In genomic region chr4:183329244-183329643, GRCh38 we compare ENCODE assay signal across 21 cellular contexts. TPM values are rescaled to one million over a fixed set of nuclear protein-coding genes. Genes with fewer than 3 reads are reported as not detected.
A peak's percentile ranks its signal among the peaks of the same experiment; 100 is the strongest.
DNase-seq lines count a peak whose midpoint lies in the region; ATAC-seq, FAIRE-seq and TF ChIP-seq lines count a peak whose summit lies in the region.
"Had no signal": no experiment of that assay in that cellular context is flagged by ENCODE, and none has a peak within 500 bp of the region (broad histone marks: within the 10 kb centered on the region; RNA-seq: fewer than 3 reads in every experiment).

No MANE protein-coding gene starts in this region.

- H3K4me1 ChIP-seq in IMR-90 (ENCODE audit: control insufficient read depth, insufficient read depth, low read length) (peaks cover 5% of the 10 kb centered on the region), endodermal cell (ENCODE audit: control insufficient read depth, insufficient read depth, low read length) (peaks cover 13% of the 10 kb centered on the region), mesendoderm (ENCODE audit: control insufficient read depth, low read depth, low read length) (peaks cover 2% of the 10 kb centered on the region)
- H3K4me1 ChIP-seq: BE2C had no signal

- H3K9ac ChIP-seq in IMR-90 (ENCODE audit: low read depth, low read length) (no peak overlapping the region), endodermal cell (ENCODE audit: extremely low read depth, low read length, poor library complexity, severe bottlenecking) (no peak overlapping the region), mesendoderm (ENCODE audit: low read length) (no peak overlapping the region)
- H3K9ac ChIP-seq: GM23248 had no signal

- H3K79me1 ChIP-seq in IMR-90 (ENCODE audit: low read depth in 1 of 2, low read length in 2 of 2) (no peaks in the 10 kb centered on the region), mesendoderm (ENCODE audit: low read length) (no peaks in the 10 kb centered on the region)

- TF ChIP-seq CTCF in IMR-90 (conservative IDR thresholded peaks at IDR 0.05; ENCODE audit: low read depth, low read length): no peak
- no peak for TF ChIP-seq CTCF in endodermal cell (conservative IDR thresholded peaks at IDR 0.05)

- H3K4me2 ChIP-seq in IMR-90 (ENCODE audit: low read depth, low read length) (no peak overlapping the region), mesendoderm (ENCODE audit: low read length) (no peak overlapping the region)

- peak overlapping the region; percentile 39; the same call in 1 of the 2 replicates for H2BK120ac ChIP-seq in IMR-90 (ENCODE audit: low read depth, low read length)
- no peak overlapping the region for H2BK120ac ChIP-seq in mesendoderm (ENCODE audit: low read depth, low read length)

- no peak overlapping the region for H3K56ac ChIP-seq in IMR-90 (ENCODE audit: extremely low read depth, insufficient read depth, low read length)
- H3K56ac ChIP-seq in mesendoderm (ENCODE audit: low read length): no peak overlapping the region

- peaks cover 17% of the 10 kb centered on the region for H3K36me3 Mint-ChIP-seq in endodermal cell (ENCODE audit: low read depth)

- no TSS peak for BruUV-seq in IMR-90 (replicated peaks; lab: Mats Ljungman, UMichigan)

- H3K36me3 ChIP-seq in IMR-90 (ENCODE audit: control insufficient read depth, insufficient read depth, low read length) (no peaks in the 10 kb centered on the region), endodermal cell (ENCODE audit: control insufficient read depth, insufficient read depth, low read length) (no peaks in the 10 kb centered on the region), mesendoderm (ENCODE audit: control insufficient read depth, insufficient read depth, low read length) (no peaks in the 10 kb centered on the region)
- H3K36me3 ChIP-seq: BE2C had no signal

- peaks cover 19% of the 10 kb centered on the region for H3K4me1 Mint-ChIP-seq in endodermal cell
- H3K4me1 Mint-ChIP-seq: CD4-positive, CD25-positive, alpha-beta regulatory T cell; CD8-positive, alpha-beta memory T cell had no signal

- peaks cover 4% of the 10 kb centered on the region for H3K27me3 Mint-ChIP-seq in endodermal cell (ENCODE audit: insufficient read depth)
- H3K27me3 Mint-ChIP-seq: CD4-positive, CD25-positive, alpha-beta regulatory T cell had no signal

- H3K4ac ChIP-seq in IMR-90 (ENCODE audit: low read depth, low read length): peak overlapping the region; percentile 42; the same call in 1 of the 2 replicates
- no peak overlapping the region for H3K4ac ChIP-seq in mesendoderm (ENCODE audit: low read depth, low read length)

- peaks cover 42% of the 10 kb centered on the region for H3K9me3 Mint-ChIP-seq in endodermal cell
- H3K9me3 Mint-ChIP-seq: CD4-positive, CD25-positive, alpha-beta regulatory T cell; CD8-positive, alpha-beta memory T cell had no signal

- peaks cover 7% of the 10 kb centered on the region for H3K9me3 ChIP-seq in IMR-90 (ENCODE audit: control insufficient read depth, insufficient read depth, low read length)
- peaks cover 54% of the 10 kb centered on the region for H3K9me3 ChIP-seq in endodermal cell (ENCODE audit: control insufficient read depth, low read length)
- H3K9me3 ChIP-seq: BE2C had no signal

- H3K4me3 ChIP-seq in IMR-90 (ENCODE audit: insufficient read depth, low read depth, low read length): no peak overlapping the region
- peak overlapping the region; percentile 69 for H3K4me3 ChIP-seq in endodermal cell (ENCODE audit: low read length)
- H3K4me3 ChIP-seq in mesendoderm (ENCODE audit: low read length): no peak overlapping the region
- H3K4me3 ChIP-seq: GM23248 had no signal

- intact Hi-C loops in IMR-90 (cut with micrococcal nuclease): no loop called here

- H3K27me3 ChIP-seq in IMR-90 (ENCODE audit: control insufficient read depth, insufficient read depth, low read length) (no peaks in the 10 kb centered on the region), endodermal cell (ENCODE audit: control insufficient read depth, insufficient read depth, low read length, poor library complexity, severe bottlenecking) (no peaks in the 10 kb centered on the region), mesendoderm (ENCODE audit: insufficient read depth, low read length, poor library complexity) (no peaks in the 10 kb centered on the region)
- H3K27me3 ChIP-seq: BE2C had no signal

- H4K8ac ChIP-seq in IMR-90 (ENCODE audit: low read depth in 2 of 2, low read length in 2 of 2): peak overlapping the region in 1 of 2 experiments; percentile 48; a peak in 2 of 4 replicates
- H4K8ac ChIP-seq in mesendoderm (ENCODE audit: low read depth, low read length): no peak overlapping the region

- H2BK15ac ChIP-seq in IMR-90 (ENCODE audit: low read depth, low read length) (peak overlapping the region; percentile 24; the same call in 1 of the 3 replicates), mesendoderm (replicated peaks; ENCODE audit: low read depth) (no peak overlapping the region)

- H3K27ac ChIP-seq in IMR-90 (ENCODE audit: insufficient read depth, low read length) (no peak overlapping the region), endodermal cell (ENCODE audit: low read depth, low read length) (no peak overlapping the region), mesendoderm (ENCODE audit: low read depth, low read length) (peak overlapping the region; percentile 26)
- H3K27ac ChIP-seq: GM23248 had no signal

- POLR2A ChIA-PET in IMR-90 (lab: Charles Lee; ENCODE audit: unreplicated experiment): no interaction called here

- no peak for TF ChIP-seq POLR2A in IMR-90 (IDR thresholded peaks at IDR 0.05; ENCODE audit: low read depth, low read length)

- H2BK5ac ChIP-seq in IMR-90 (ENCODE audit: low read depth, low read length, poor library complexity, severe bottlenecking) (peak overlapping the region; percentile 35), mesendoderm (ENCODE audit: low read length) (no peak overlapping the region)

- H2AK5ac ChIP-seq in IMR-90 (ENCODE audit: low read depth, low read length) (peak overlapping the region; percentile 41; the same call in 1 of the 2 replicates), mesendoderm (ENCODE audit: low read length) (no peak overlapping the region)

- CTCF ChIA-PET in IMR-90 (lab: Yijun Ruan, JAX): no interaction called here

- no peak overlapping the region for H2AK9ac ChIP-seq in IMR-90 (replicated peaks; ENCODE audit: low read depth, low read length, poor library complexity)

- ATAC-seq in IMR-90 (ENCODE audit: low read depth): no peak
- no peak for ATAC-seq in HG02885 (IDR thresholded peaks at IDR 0.05; ENCODE audit: poor library complexity, unreplicated experiment)
- ATAC-seq in GM19463 (IDR thresholded peaks at IDR 0.05; ENCODE audit: unreplicated experiment): no peak

- H3K79me2 ChIP-seq in mesendoderm (ENCODE audit: control insufficient read depth, insufficient read depth, low read length): no peaks in the 10 kb centered on the region

- H4K5ac ChIP-seq in IMR-90 (ENCODE audit: low read depth, low read length) (no peak overlapping the region), mesendoderm (ENCODE audit: low read length) (no peak overlapping the region)

- H3K4me3 Mint-ChIP-seq in endodermal cell: no peak overlapping the region
- H3K4me3 Mint-ChIP-seq: CD4-positive, CD25-positive, alpha-beta regulatory T cell; CD8-positive, alpha-beta memory T cell had no signal

- H2AFZ ChIP-seq in IMR-90 (replicated peaks; ENCODE audit: low read length, poor library complexity): no peak overlapping the region
- H2AFZ ChIP-seq: GM23248 had no signal

- dilution Hi-C loops in IMR-90 (cut with HindIII; ENCODE audit: low sequenced_read_pairs, unreplicated experiment): no loop called here

- peaks cover 3% of the 10 kb centered on the region for H3K9me1 ChIP-seq in IMR-90 (ENCODE audit: insufficient read depth, low read length)

- H2BK20ac ChIP-seq in IMR-90 (ENCODE audit: low read depth, low read length): no peak overlapping the region

- WGBS in IMR-90 (ENCODE audit: extremely low coverage in 2 of 2, insufficient read length in 1 of 2), 2 experiments: no CpG with 5 or more reads among the region's 6 CpGs
- 93 to 95% methylated on average over 3 to 6 of the region's 6 CpGs for WGBS in endodermal cell (ENCODE audit: insufficient coverage in 1 of 2, insufficient read length in 1 of 2), 2 experiments
- WGBS in mesendoderm (ENCODE audit: extremely low coverage, insufficient coverage, low lambda C conversion rate): no CpG with 5 or more reads among the region's 6 CpGs

- H3K27ac Mint-ChIP-seq in endodermal cell: peak overlapping the region; percentile 31
- H3K27ac Mint-ChIP-seq: CD4-positive, CD25-positive, alpha-beta regulatory T cell; CD8-positive, alpha-beta memory T cell had no signal

- in situ Hi-C loops in IMR-90 (cut with MboI; ENCODE audit: low sequenced_read_pairs): no loop called here

- DNase-seq in IMR-90 (no peak), endodermal cell (no peak), mesendoderm (no peak), urothelium cell line (ENCODE audit: low spot score) (no peak), kidney glomerular epithelial cell (lab: John Stamatoyannopoulos, UW) (no peak)
- DNase-seq: ACHN; BE2C; C1 segment of cervical spinal cord; CD4-positive, CD25-positive, alpha-beta regulatory T cell; CD8-positive, alpha-beta memory T cell; COR-L47; GM23248; HCEC 1CT had no signal

- no peak overlapping the region for H4K91ac ChIP-seq in IMR-90 (ENCODE audit: insufficient read depth, low read depth, low read length)

- no peak overlapping the region for H3K23ac ChIP-seq in IMR-90 (ENCODE audit: low read depth, low read length)
- H3K23ac ChIP-seq in mesendoderm (ENCODE audit: low read length): no peak overlapping the region

- FAIRE-seq in urothelium cell line (lab: Jason Lieb, UNC): peak; percentile 66
- FAIRE-seq: A204.1, D721Med, G401.6, GM12891, GM19239, H54 had no signal

- H4K20me1 ChIP-seq in IMR-90 (ENCODE audit: insufficient read depth, low read length): no peaks in the 10 kb centered on the region

- H3K18ac ChIP-seq in IMR-90 (ENCODE audit: low read depth, low read length) (peak overlapping the region; percentile 44; the same call in 1 of the 2 replicates), mesendoderm (ENCODE audit: low read length) (no peak overlapping the region)

- peak overlapping the region; percentile 12; the same call in 1 of the 2 replicates for H3K14ac ChIP-seq in IMR-90 (replicated peaks; ENCODE audit: low read depth, low read length)

- TF ChIP-seq RAD21 in IMR-90 (IDR thresholded peaks at IDR 0.05; ENCODE audit: low read length): no peak

RNA-seq across cellular contexts. Expression of gene CLDN24, which starts 7.0 kb away (rescaled TPM):
- total RNA-seq in IMR-90 (2012; rRNA removed) (not detected in 2 replicates), endodermal cell (not detected)
- polyA plus RNA-seq in IMR-90 (2012; rRNA removed): not detected in 2 replicates
- not detected in 2 replicates for polyA plus RNA-seq in IMR-90 (2012; cell fraction: cytosol; rRNA removed)
- polyA plus RNA-seq in IMR-90 (2012; cell fraction: nucleus; rRNA removed; ENCODE audit: low replicate concordance): not detected in 2 replicates
- polyA plus RNA-seq in endodermal cell (2013, experiment 1 of 2): not detected
- polyA plus RNA-seq in endodermal cell (2013, experiment 2 of 2): not detected
- not detected for polyA plus RNA-seq in mesendoderm (2013, experiment 1 of 2)
- polyA plus RNA-seq in mesendoderm (2013, experiment 2 of 2): not detected
- total RNA-seq: CD4-positive, CD25-positive, alpha-beta regulatory T cell; CD8-positive, alpha-beta memory T cell; GM23248 had no signal
- polyA plus RNA-seq: CD4-positive, CD25-positive, alpha-beta regulatory T cell; CD8-positive, alpha-beta memory T cell; GM23248 had no signal

RNA-seq across cellular contexts. Expression of gene CLDN22, which starts 9.2 kb away (rescaled TPM):
- not detected in 2 replicates for total RNA-seq in IMR-90 (2012; rRNA removed)
- not detected in 2 replicates for polyA plus RNA-seq in IMR-90 (2012; rRNA removed)
- not detected in 2 replicates for polyA plus RNA-seq in IMR-90 (2012; cell fraction: cytosol; rRNA removed)
- 0.03 TPM in 1 of 2 replicates, not detected in the other for polyA plus RNA-seq in IMR-90 (2012; cell fraction: nucleus; rRNA removed; ENCODE audit: low replicate concordance)
- total RNA-seq in endodermal cell: under 1 TPM in 1 of 2 donors, not detected in 1; 0.15 TPM
- polyA plus RNA-seq in endodermal cell (2013, experiment 1 of 2): not detected
- not detected for polyA plus RNA-seq in endodermal cell (2013, experiment 2 of 2)
- polyA plus RNA-seq in mesendoderm (2013, experiment 1 of 2): not detected
- not detected for polyA plus RNA-seq in mesendoderm (2013, experiment 2 of 2)
- total RNA-seq: CD4-positive, CD25-positive, alpha-beta regulatory T cell; CD8-positive, alpha-beta memory T cell; GM23248 had no signal
- polyA plus RNA-seq: CD4-positive, CD25-positive, alpha-beta regulatory T cell; CD8-positive, alpha-beta memory T cell; GM23248 had no signal
